In genomic region chr19:7868326-7868670, GRCh38 we compare ENCODE assay signal across 8 cellular contexts. TPM values are rescaled to one million over a fixed set of nuclear protein-coding genes. Genes with fewer than 3 reads are reported as not detected.
A peak's percentile ranks its signal among the peaks of the same experiment; 100 is the strongest.
DNase-seq lines count a peak whose midpoint lies in the region; ATAC-seq and TF ChIP-seq lines count a peak whose summit lies in the region.

No MANE protein-coding gene starts in this region.

- H3K9me3 ChIP-seq in DOHH2 (ENCODE audit: control insufficient read depth, insufficient read depth, low read length) (no peaks in the 10 kb centered on the region; the same call in 1 of the 2 replicates), OCI-LY1 (ENCODE audit: low read length) (no peaks in the 10 kb centered on the region), colonic mucosa (no peaks in the 10 kb centered on the region), trophoblast cell (ENCODE audit: insufficient read depth, low read depth, low read length) (peaks cover 13% of the 10 kb centered on the region)

- H3K4ac ChIP-seq in trophoblast cell (ENCODE audit: low read depth, low read length), result no peak overlapping the region

- no peak for DNase-seq in colonic mucosa
- peak; percentile 72 to 83 for DNase-seq in trophoblast cell
- DNase-seq in stimulated activated naive CD4-positive, alpha-beta T cell treated with Interleukin-2 at 50 U/mL for 16 hours (lab: John Stamatoyannopoulos, UW), result no peak
- no peak for DNase-seq in NCI-H510A treated with DMSO at 0.1 percent for 48 hours (lab: John Stamatoyannopoulos, UW)
- DNase-seq in islet precursor cell, result no peak

- no peak overlapping the region for H2AK5ac ChIP-seq in trophoblast cell (ENCODE audit: low read length)

- H3K18ac ChIP-seq in trophoblast cell (ENCODE audit: low read length), result no peak overlapping the region

- H3K79me2 ChIP-seq in DOHH2 (ENCODE audit: control insufficient read depth, low read length) (no peaks in the 10 kb centered on the region), OCI-LY1 (ENCODE audit: insufficient read depth, low read length) (no peaks in the 10 kb centered on the region), trophoblast cell (ENCODE audit: control insufficient read depth, insufficient read depth, low read length, poor library complexity) (no peaks in the 10 kb centered on the region)

- no peak for TF ChIP-seq CTCF in DOHH2 (IDR thresholded peaks at IDR 0.05; ENCODE audit: low read depth, low read length, poor library complexity, severe bottlenecking)
- TF ChIP-seq CTCF in OCI-LY1 (IDR thresholded peaks at IDR 0.05; ENCODE audit: low read length), result no peak
- TF ChIP-seq CTCF in colonic mucosa (IDR thresholded peaks at IDR 0.05), result no peak

- H3K23ac ChIP-seq in trophoblast cell (ENCODE audit: low read length), result no peak overlapping the region

- H3K4me2 ChIP-seq in DOHH2 (ENCODE audit: low read length) (peak overlapping the region; percentile 99), OCI-LY1 (ENCODE audit: low read length) (peak overlapping the region; percentile 73), trophoblast cell (ENCODE audit: low read length) (peak overlapping the region; percentile 71)

- H4K20me1 ChIP-seq in DOHH2 (ENCODE audit: control insufficient read depth, insufficient read depth, low read depth, low read length) (no peaks in the 10 kb centered on the region), OCI-LY1 (ENCODE audit: insufficient read depth, low read length) (no peaks in the 10 kb centered on the region)

- peaks cover 11% of the 10 kb centered on the region for H3K27me3 ChIP-seq in DOHH2 (ENCODE audit: control insufficient read depth, low read length)
- H3K27me3 ChIP-seq in OCI-LY1 (ENCODE audit: insufficient read depth, low read length), result no peaks in the 10 kb centered on the region
- peaks cover 26% of the 10 kb centered on the region for H3K27me3 ChIP-seq in colonic mucosa
- peaks cover 22% of the 10 kb centered on the region for H3K27me3 ChIP-seq in trophoblast cell (ENCODE audit: insufficient read depth, low read length)

- H3K27ac ChIP-seq in DOHH2 (ENCODE audit: low read depth, low read length), result no peak overlapping the region
- H3K27ac ChIP-seq in OCI-LY1 (ENCODE audit: low read depth, low read length, poor library complexity, severe bottlenecking), result no peak overlapping the region
- H3K27ac ChIP-seq in colonic mucosa, result no peak overlapping the region
- no peak overlapping the region for H3K27ac ChIP-seq in trophoblast cell (ENCODE audit: low read depth, low read length)

- intact Hi-C loops in colonic mucosa (cut with DNase I), result no loop called here

- H2BK12ac ChIP-seq in trophoblast cell (ENCODE audit: low read length), result no peak overlapping the region

- H3F3A ChIP-seq in DOHH2 (ENCODE audit: control insufficient read depth, insufficient read depth), result peaks cover 9% of the 10 kb centered on the region
- H3F3A ChIP-seq in OCI-LY1 (ENCODE audit: insufficient read depth, low read length), result 0 out of 2 replicates have a peak, but pooled peaks cover 3% of the 10 kb centered on the region

- H2BK5ac ChIP-seq in trophoblast cell (ENCODE audit: low read depth, low read length, poor library complexity), result no peak overlapping the region

- no peak overlapping the region for H4K91ac ChIP-seq in trophoblast cell (ENCODE audit: low read depth, low read length)

- H3K4me1 ChIP-seq in DOHH2 (ENCODE audit: control insufficient read depth, low read length) (peaks cover 44% of the 10 kb centered on the region), OCI-LY1 (ENCODE audit: insufficient read depth, low read length, severe bottlenecking) (peaks cover 18% of the 10 kb centered on the region), colonic mucosa (peaks cover 4% of the 10 kb centered on the region), trophoblast cell (ENCODE audit: control insufficient read depth in 1 of 2, insufficient read depth in 2 of 2, low read length in 2 of 2) (peaks cover 16 to 34% of the 10 kb centered on the region in 2 experiments)

- H3K9ac ChIP-seq in OCI-LY1 (ENCODE audit: low read length), result no peak overlapping the region
- H3K9ac ChIP-seq in colonic mucosa (ENCODE audit: low read depth in 2 of 2, low read length in 2 of 2), result peak overlapping the region; percentile 5 to 24
- no peak overlapping the region for H3K9ac ChIP-seq in trophoblast cell (ENCODE audit: low read length)

- no peak overlapping the region for H3K14ac ChIP-seq in trophoblast cell (ENCODE audit: low read length)

- no peak overlapping the region for H4K8ac ChIP-seq in trophoblast cell (ENCODE audit: low read depth, low read length)

- no peak overlapping the region for H2BK120ac ChIP-seq in trophoblast cell (ENCODE audit: insufficient read depth, low read length, poor library complexity)

- no peak overlapping the region for H4K12ac ChIP-seq in trophoblast cell (ENCODE audit: low read depth, low read length)

- peaks cover 3% of the 10 kb centered on the region for H3K79me1 ChIP-seq in trophoblast cell (ENCODE audit: low read length)

- WGBS in trophoblast cell (ENCODE audit: extremely low coverage, insufficient coverage, insufficient read length), result no CpG with 5 or more reads among the region's 21 CpGs

- no peaks in the 10 kb centered on the region for H3K9me2 ChIP-seq in DOHH2 (replicated peaks; ENCODE audit: control insufficient read depth, low read length)
- H3K9me2 ChIP-seq in OCI-LY1 (ENCODE audit: low read depth, low read length), result no peaks in the 10 kb centered on the region

- peak overlapping the region; percentile 75 for H3K4me3 ChIP-seq in DOHH2 (ENCODE audit: low read length)
- H3K4me3 ChIP-seq in OCI-LY1 (ENCODE audit: low read depth, low read length, poor library complexity, severe bottlenecking), result peak overlapping the region; percentile 56
- peak overlapping the region; percentile 56 for H3K4me3 ChIP-seq in colonic mucosa
- H3K4me3 ChIP-seq in trophoblast cell (ENCODE audit: low read depth, low read length), result no peak overlapping the region

- H2AFZ ChIP-seq in OCI-LY1 (ENCODE audit: low read length) (no peak overlapping the region), trophoblast cell (ENCODE audit: insufficient read depth, low read length, poor library complexity) (no peak overlapping the region)

- ATAC-seq in GM18873 (IDR thresholded peaks at IDR 0.05; ENCODE audit: low FRiP score, unreplicated experiment), result no peak

- no peaks in the 10 kb centered on the region for H3K36me3 ChIP-seq in DOHH2 (ENCODE audit: control insufficient read depth, low read length)
- H3K36me3 ChIP-seq in OCI-LY1 (ENCODE audit: insufficient read depth, low read length), result no peaks in the 10 kb centered on the region
- no peaks in the 10 kb centered on the region for H3K36me3 ChIP-seq in colonic mucosa
- no peaks in the 10 kb centered on the region for H3K36me3 ChIP-seq in trophoblast cell (ENCODE audit: control insufficient read depth in 1 of 2, insufficient read depth in 2 of 2, low read length in 2 of 2)

RNA-seq across cellular contexts. Expression of gene PRR36, which starts 5.9 kb away (rescaled TPM):
- under 1 TPM; 0.22 to 0.37 TPM for total RNA-seq in colonic mucosa
- 0.94 and 1.00 TPM in 2 replicates for polyA plus RNA-seq in trophoblast cell (2013)

RNA-seq across cellular contexts. Expression of gene LRRC8E, which starts 20.0 kb away (rescaled TPM):
- total RNA-seq in colonic mucosa, result 1 to 10 TPM; 2.9 to 4.0 TPM
- polyA plus RNA-seq in trophoblast cell (2013), result 2.3 and 2.4 TPM in 2 replicates

RNA-seq across cellular contexts. Expression of gene MAP2K7, which starts 35.4 kb away (rescaled TPM):
- 10 to 100 TPM; 26.3 to 38.3 TPM for total RNA-seq in colonic mucosa
- 32.6 and 34.8 TPM in 2 replicates for polyA plus RNA-seq in trophoblast cell (2013)

RNA-seq across cellular contexts. Expression of gene EVI5L, which starts 38.3 kb away (rescaled TPM):
- total RNA-seq in colonic mucosa, result 10 to 100 TPM; 10.6 to 12.0 TPM
- 7.0 and 7.3 TPM in 2 replicates for polyA plus RNA-seq in trophoblast cell (2013)

RNA-seq across cellular contexts. Expression of gene TGFBR3L, which starts 46.3 kb away (rescaled TPM):
- not detected for total RNA-seq in colonic mucosa
- 0.64 and 0.90 TPM in 2 replicates for polyA plus RNA-seq in trophoblast cell (2013)

Comparison
In these comparisons a context has a peak if more than half of its experiments do, and no peak if none do; other contexts are left out.
1. H3K9ac ChIP-seq: peak in colonic mucosa (2 of 2); none in OCI-LY1 (single experiment) and trophoblast cell (single experiment).
2. DNase-seq: peak in trophoblast cell (2 of 2); none in colonic mucosa (single experiment), stimulated activated naive CD4-positive, alpha-beta T cell treated with Interleukin-2 at 50 U/mL for 16 hours (single experiment), NCI-H510A treated with DMSO at 0.1 percent for 48 hours (single experiment) and islet precursor cell (single experiment).
3. Peak in every context shown above with its lines, with median percentiles within 50 percentile points of each other: H3K4me2 ChIP-seq.